ENCODE assay signal across 9 cellular contexts in genomic region chr1:235918032-235918431, GRCh38. TPM values are rescaled to one million over a fixed set of nuclear protein-coding genes. Genes with fewer than 3 reads are reported as not detected.
DNase-seq lines count a peak whose midpoint lies in the region; ATAC-seq and TF ChIP-seq lines count a peak whose summit lies in the region.
"Had no signal": no experiment of that assay in that cellular context is flagged by ENCODE, and none has a peak within 500 bp of the region (broad histone marks: within the 10 kb centered on the region; RNA-seq: fewer than 3 reads in every experiment).

No MANE protein-coding gene starts in this region.

- no peaks in the 10 kb centered on the region for H3K27me3 ChIP-seq in RWPE2 (ENCODE audit: insufficient read depth, poor library complexity, severe bottlenecking)
- no peaks in the 10 kb centered on the region for H3K27me3 ChIP-seq in esophagus (ENCODE audit: control insufficient read depth in 1 of 2, insufficient read depth in 2 of 2, low read length in 2 of 2)
- no peaks in the 10 kb centered on the region for H3K27me3 ChIP-seq in spleen (replicated peaks in 1 of 7)

- no peak for ATAC-seq in RWPE2 (ENCODE audit: low read depth)

- 57 to 71% methylated on average over 13 of the region's 13 CpGs for WGBS in esophagus, 2 donors
- 89 to 92% (median 91%) methylated on average over 12 to 13 of the region's 13 CpGs for WGBS in spleen, 5 donors

- TF ChIP-seq POLR2A in spleen (IDR thresholded peaks at IDR 0.05): no peak

- intact Hi-C loops in spleen (cut with DNase I; ENCODE audit: low total_unique reads): no loop called here

- H3K36me3 ChIP-seq in HEK293 (ENCODE audit: control insufficient read depth in 2 of 2, insufficient read depth in 1 of 2, low read length in 2 of 2) (no peaks in the 10 kb centered on the region), RWPE2 (ENCODE audit: low read depth) (no peaks in the 10 kb centered on the region), esophagus (ENCODE audit: control insufficient read depth in 2 of 2, insufficient read depth in 2 of 2, low read length in 1 of 2) (no peaks in the 10 kb centered on the region), spleen (no peaks in the 10 kb centered on the region)

- POLR2A ChIA-PET in HEK293 (lab: Yijun Ruan, JAX): interaction anchor here (1.1 to 1.4 kb wide), 5 partner anchors 12 to 414 kb away, joined by 3 to 6 read pairs (median 4); partner anchors contain the start of genes B3GALNT2 and LYST

- H3K4me3 ChIP-seq in HEK293 (ENCODE audit: low read depth, low read length) (no peak overlapping the region), RWPE2 (ENCODE audit: severe bottlenecking) (no peak overlapping the region), esophagus (ENCODE audit: low read depth in 1 of 2, low read length in 2 of 2) (no peak overlapping the region), spleen (no peak overlapping the region)

- H3K9me3 ChIP-seq in HEK293 (ENCODE audit: control insufficient read depth, insufficient read depth, low read depth, low read length): no peaks in the 10 kb centered on the region
- no peaks in the 10 kb centered on the region for H3K9me3 ChIP-seq in RWPE2 (ENCODE audit: severe bottlenecking)
- H3K9me3 ChIP-seq in esophagus (ENCODE audit: control insufficient read depth in 2 of 2, insufficient read depth in 1 of 2, low read depth in 1 of 2, low read length in 1 of 2): no peaks in the 10 kb centered on the region
- H3K9me3 ChIP-seq in spleen: no peaks in the 10 kb centered on the region

- TF ChIP-seq CTCF in HEK293 (tag by site-specific recombination; IDR thresholded peaks at IDR 0.05): no peak
- TF ChIP-seq CTCF in RWPE2 (IDR thresholded peaks at IDR 0.05; ENCODE audit: poor library complexity, severe bottlenecking): no peak
- TF ChIP-seq CTCF in spleen (IDR thresholded peaks at IDR 0.05 in 8 of 11, conservative IDR thresholded peaks at IDR 0.05 in 3 of 11): no peak

- CTCF ChIA-PET in HEK293 (lab: Yijun Ruan, JAX): interaction anchor here (0.6 to 4.6 kb wide), 5 partner anchors 17 to 592 kb away, joined by 3 to 32 read pairs (median 5); no protein-coding TSS in a partner anchor

- DNase-seq in RWPE2 (ENCODE audit: low spot score): no peak
- DNase-seq in spleen: no peak
- DNase-seq in OCI-M1 (lab: John Stamatoyannopoulos, UW): no peak
- no peak for DNase-seq in NCI-H1048 (lab: John Stamatoyannopoulos, UW)
- DNase-seq in ureter (ENCODE audit: low spot score): no peak
- no peak for DNase-seq in amniotic stem cell (lab: John Stamatoyannopoulos, UW)
- DNase-seq: stimulated activated naive B cell treated with anti-CD40 and anti-IgM and Interleukin-4, amounts not matched to agents 10 μg/mL and 1 μg/mL and 100 μg/mL, for 72 hours had no signal

- H3K4me1 ChIP-seq in HEK293 (ENCODE audit: control insufficient read depth, insufficient read depth, low read length) (peaks cover 14% of the 10 kb centered on the region), RWPE2 (ENCODE audit: insufficient read depth, poor library complexity, severe bottlenecking) (peaks cover 56% of the 10 kb centered on the region), esophagus (ENCODE audit: control insufficient read depth in 2 of 2, insufficient read depth in 2 of 2, low read length in 1 of 2) (peaks cover 7 to 14% of the 10 kb centered on the region in 2 donors), spleen (peaks cover 7 to 56% (median 23%) of the 10 kb centered on the region in 6 donors)

- peak overlapping the region; percentile 28; the same call in 1 of the 2 replicates for H3K27ac ChIP-seq in HEK293 (ENCODE audit: extremely low read depth, low read depth, low read length)
- H3K27ac ChIP-seq in RWPE2 (ENCODE audit: poor library complexity, severe bottlenecking): peak overlapping the region; percentile 93
- H3K27ac ChIP-seq in esophagus (ENCODE audit: low read depth in 2 of 2, low read length in 1 of 2): peak overlapping the region; percentile 5 to 84
- H3K27ac ChIP-seq in spleen: peak overlapping the region in 7 of 8 donors; percentile 55 to 82 (median 66)

TF ChIP-seq in HEK293, 187 proteins besides CTCF, POLR2A, EP300 and RAD21:
- no peak for TF ChIP-seq ZNF138 (tag by site-specific recombination; IDR thresholded peaks at IDR 0.05; ENCODE audit: borderline replicate concordance)
- TF ChIP-seq ZNF664 (tag by site-specific recombination; IDR thresholded peaks at IDR 0.05): no peak

RNA-seq across cellular contexts. Expression of gene LYST, which starts 51.3 kb away (rescaled TPM):
- polyA plus RNA-seq in esophagus: 1 to 10 TPM; 4.3 to 4.8 TPM
- 100 to 1,000 TPM in 5 of 7 donors, 10 to 100 TPM in 2; 76.9 to 169 (median 109) TPM for total RNA-seq in spleen
- 10 to 100 TPM in 1 of 3 donors, 1 to 10 TPM in 2; 9.0 to 11.8 (median 9.9) TPM for polyA plus RNA-seq in spleen
- total RNA-seq in ureter: 66.1 TPM

Comparison
In these comparisons a context has a peak if more than half of its experiments do, and no peak if none do; other contexts are left out.
1. H3K27ac ChIP-seq: peak in every context shown above with its lines; median percentile 93 in RWPE2; 66 in spleen; 44 in esophagus; 28 in HEK293.